Comparison of ENCODE assay signal across 19 cellular contexts in genomic region chr11:76453248-76453647, GRCh38. TPM values are rescaled to one million over a fixed set of nuclear protein-coding genes. Genes with fewer than 3 reads are reported as not detected.
DNase-seq lines count a peak whose midpoint lies in the region; ATAC-seq, FAIRE-seq and TF ChIP-seq lines count a peak whose summit lies in the region.
"Had no signal": no experiment of that assay in that cellular context is flagged by ENCODE, and none has a peak within 500 bp of the region (broad histone marks: within the 10 kb centered on the region; RNA-seq: fewer than 3 reads in every experiment).

No MANE protein-coding gene starts in this region.

- intact Hi-C loops in transverse colon (cut with DNase I; ENCODE audit: low total_unique reads) = no loop called here

- no peak for ATAC-seq in GM21529 (IDR thresholded peaks at IDR 0.05; ENCODE audit: unreplicated experiment)

- H3K27me3 ChIP-seq in iPS-20b (ENCODE audit: insufficient read depth, low read length) (no peaks in the 10 kb centered on the region), transverse colon (no peaks in the 10 kb centered on the region)
- H3K27me3 ChIP-seq: BLaER1, SJCRH30 had no signal

- no peak for TF ChIP-seq CTCF in transverse colon (IDR thresholded peaks at IDR 0.05)

- in situ Hi-C loops in transverse colon (cut with MboI; ENCODE audit: low pct_ligation_motif_present in 1 of 4, low pct_unique_long_range_greater_than_20kb in 1 of 4, low sequenced_read_pairs in 3 of 4) = no loop called here

- 57 to 62% methylated on average over 6 of the region's 6 CpGs for WGBS in transverse colon (ENCODE audit: low coverage in 1 of 2), 2 donors

- H3K27ac ChIP-seq in iPS-20b (ENCODE audit: low read length) (peak overlapping the region; percentile 26), transverse colon (peak overlapping the region in 2 of 4 donors; percentile 20 to 31)
- H3K27ac ChIP-seq: BLaER1, RWPE1, SJCRH30 had no signal

- H3K4me3 ChIP-seq in iPS-20b (ENCODE audit: low read length) (no peak overlapping the region), transverse colon (no peak overlapping the region)
- H3K4me3 ChIP-seq: BLaER1, SJCRH30 had no signal

- H3K36me3 ChIP-seq in iPS-20b (ENCODE audit: insufficient read depth, low read depth, low read length) = peaks cover 61% of the 10 kb centered on the region
- H3K36me3 ChIP-seq in transverse colon = peaks cover 0 to 31% (median 4%) of the 10 kb centered on the region in 4 donors

- peak overlapping the region; percentile 29; the same call in 1 of the 2 replicates for H3K9ac ChIP-seq in iPS-20b (ENCODE audit: low read depth, low read length)
- H3K9ac ChIP-seq: BLaER1 had no signal

- DNase-seq in H54 (ENCODE audit: insufficient read length, low spot score) (no peak), NCI-H82 treated with DMSO at 0.1 percent for 48 hours (lab: John Stamatoyannopoulos, UW; ENCODE audit: unreplicated experiment) (peak; percentile 14), transverse colon (peak; percentile 13), T1000 (lab: John Stamatoyannopoulos, UW) (no peak), NCI-H2196 treated with DMSO at 0.1 percent for 48 hours (lab: John Stamatoyannopoulos, UW; ENCODE audit: unreplicated experiment) (no peak)
- DNase-seq: CD8-positive, alpha-beta memory T cell; DMS153; GOT3; NCI-H1436 treated with DMSO at 0.1 percent for 48 hours; NCI-H2081; NCI-H524 treated with DMSO at 0.1 percent for 48 hours; OCI-M1; SJCRH30; SW 1271 had no signal

- no peak for TF ChIP-seq POLR2A in H54 (IDR thresholded peaks at IDR 0.05; ENCODE audit: low read depth, low read length)
- no peak for TF ChIP-seq POLR2A in transverse colon (IDR thresholded peaks at IDR 0.05)

- H3K9me3 ChIP-seq in iPS-20b (ENCODE audit: insufficient read depth, low read depth, low read length) (no peaks in the 10 kb centered on the region), transverse colon (no peaks in the 10 kb centered on the region)
- H3K9me3 ChIP-seq: BLaER1, SJCRH30 had no signal

- H3K4me1 ChIP-seq in iPS-20b (ENCODE audit: insufficient read depth, low read length) = peaks cover 64% of the 10 kb centered on the region
- peaks cover 0 to 15% (median 0%) of the 10 kb centered on the region in 4 donors for H3K4me1 ChIP-seq in transverse colon
- H3K4me1 ChIP-seq: BLaER1 had no signal

- TF ChIP-seq EP300 in transverse colon (IDR thresholded peaks at IDR 0.05; ENCODE audit: low read depth) = no peak

- FAIRE-seq in H54 (lab: Jason Lieb, UNC) = peak; percentile 36
- FAIRE-seq: GM18507 had no signal

RNA-seq across cellular contexts. Expression of gene EMSY, which starts 8.4 kb away (rescaled TPM):
- total RNA-seq in transverse colon = 10 to 100 TPM; 35.7 to 79.6 (median 43.8) TPM

Comparison
In these comparisons a context has a peak if more than half of its experiments do, and no peak if none do; other contexts are left out.
1. DNase-seq: peak in NCI-H82 treated with DMSO at 0.1 percent for 48 hours (single experiment) and transverse colon (single experiment); none in H54 (single experiment), T1000 (single experiment) and NCI-H2196 treated with DMSO at 0.1 percent for 48 hours (single experiment).